In genomic region chr5:122715095-122715494, GRCh38 we compare ENCODE assay signal across 20 cellular contexts. TPM values are rescaled to one million over a fixed set of nuclear protein-coding genes. Genes with fewer than 3 reads are reported as not detected.
DNase-seq lines count a peak whose midpoint lies in the region; ATAC-seq and TF ChIP-seq lines count a peak whose summit lies in the region.
"Had no signal": no experiment of that assay in that cellular context is flagged by ENCODE, and none has a peak within 500 bp of the region (broad histone marks: within the 10 kb centered on the region; RNA-seq: fewer than 3 reads in every experiment).

No MANE protein-coding gene starts in this region.

- peak overlapping the region; percentile 44; the same call in 1 of the 2 replicates for H2AFZ ChIP-seq in GM23338

- H3K4me3 Mint-ChIP-seq in GM23338: no peak overlapping the region
- H3K4me3 Mint-ChIP-seq in activated CD4-positive, alpha-beta T cell treated with anti-CD3 and anti-CD28 coated beads, Interleukin-2, amount 10 ng/mL, durations not matched to agents 24 days and 14 days: no peak overlapping the region
- H3K4me3 Mint-ChIP-seq: dendritic cell treated with granulocyte-macrophage colony-stimulating factor and Interleukin-4, amounts not matched to agents 40 ng/mL and 50 ng/mL, for 4 days; WTC11 had no signal

- H3K9ac ChIP-seq in adipocyte (ENCODE audit: low read length) (no peak overlapping the region), skeletal muscle satellite cell (ENCODE audit: low read depth, low read length) (no peak overlapping the region)

- no peaks in the 10 kb centered on the region for H3K9me3 Mint-ChIP-seq in GM23338
- no peaks in the 10 kb centered on the region for H3K9me3 Mint-ChIP-seq in activated CD4-positive, alpha-beta T cell treated with anti-CD3 and anti-CD28 coated beads, Interleukin-2, amount 10 ng/mL, durations not matched to agents 24 days and 14 days
- H3K9me3 Mint-ChIP-seq: dendritic cell treated with granulocyte-macrophage colony-stimulating factor and Interleukin-4, amounts not matched to agents 40 ng/mL and 50 ng/mL, for 4 days had no signal

- H3K27ac Mint-ChIP-seq in GM23338: no peak overlapping the region
- no peak overlapping the region for H3K27ac Mint-ChIP-seq in activated CD4-positive, alpha-beta T cell treated with anti-CD3 and anti-CD28 coated beads, Interleukin-2, amount 10 ng/mL, durations not matched to agents 24 days and 14 days
- H3K27ac Mint-ChIP-seq: dendritic cell treated with granulocyte-macrophage colony-stimulating factor and Interleukin-4, amounts not matched to agents 40 ng/mL and 50 ng/mL, for 4 days; WTC11 had no signal

- DNase-seq in GM23338 (ENCODE audit: low spot score): no peak
- DNase-seq in adipocyte (ENCODE audit: low read depth): peak; percentile 22
- DNase-seq in foreskin keratinocyte: peak in 1 of 2 donors; percentile 62
- no peak for DNase-seq in effector memory CD4-positive, alpha-beta T cell
- no peak for DNase-seq in activated CD4-positive, alpha-beta T cell treated with anti-CD3 and anti-CD28 coated beads, Interleukin-2, amount 10 ng/mL, durations not matched to agents 24 days and 14 days
- DNase-seq in SIG-M5 (lab: John Stamatoyannopoulos, UW): no peak
- DNase-seq: C1 segment of cervical spinal cord; DMS153; GOT3; lower lobe of right lung; MM.1S; NCI-H2029; Peyer's patch; right cardiac atrium; stimulated activated CD4-positive, alpha-beta T cell treated with anti-CD3 and anti-CD28 coated beads, Interleukin-2, amount 100 ng/mL, for 48 hours had no signal

- H3K4me2 ChIP-seq in GM23338: no peak overlapping the region
- H3K4me2 ChIP-seq in skeletal muscle satellite cell (ENCODE audit: low read length): peak overlapping the region; percentile 4

- TF ChIP-seq CTCF in GM23338 (conservative IDR thresholded peaks at IDR 0.05; ENCODE audit: low read depth in 2 of 2) (no peak), foreskin keratinocyte (conservative IDR thresholded peaks at IDR 0.05) (no peak)

- H3K27ac ChIP-seq in GM23338 (ENCODE audit: low read depth) (no peak overlapping the region), foreskin keratinocyte (peak overlapping the region; percentile 28)
- no peak overlapping the region for H3K27ac ChIP-seq in effector memory CD4-positive, alpha-beta T cell (ENCODE audit: insufficient read depth, low read length, poor library complexity, severe bottlenecking)
- H3K27ac ChIP-seq: esophagus muscularis mucosa, lower lobe of right lung, Peyer's patch, suprapubic skin had no signal

- peaks cover 3% of the 10 kb centered on the region; the same call in 1 of the 2 replicates for H3K9me2 ChIP-seq in GM23338 (ENCODE audit: insufficient read depth)

- ATAC-seq in GM23338: no peak
- ATAC-seq in foreskin keratinocyte: peak; percentile 90
- ATAC-seq: lower lobe of right lung, right cardiac atrium, WTC11 had no signal

- H4K20me1 ChIP-seq in GM23338 (replicated peaks; ENCODE audit: insufficient read depth): no peaks in the 10 kb centered on the region

- H3K36me3 ChIP-seq in GM23338 (ENCODE audit: insufficient read depth): no peaks in the 10 kb centered on the region
- no peaks in the 10 kb centered on the region for H3K36me3 ChIP-seq in adipocyte (ENCODE audit: control insufficient read depth, insufficient read depth, low read length, severe bottlenecking)
- no peaks in the 10 kb centered on the region for H3K36me3 ChIP-seq in skeletal muscle satellite cell (ENCODE audit: insufficient read depth, low read length)
- no peaks in the 10 kb centered on the region for H3K36me3 ChIP-seq in effector memory CD4-positive, alpha-beta T cell (ENCODE audit: control insufficient read depth, insufficient read depth, low read length)
- H3K36me3 ChIP-seq: esophagus muscularis mucosa, lower lobe of right lung, Peyer's patch, suprapubic skin had no signal

- H3K27me3 ChIP-seq in GM23338 (ENCODE audit: insufficient read depth) (no peaks in the 10 kb centered on the region), adipocyte (replicated peaks; ENCODE audit: control insufficient read depth, insufficient read depth, low read length) (no peaks in the 10 kb centered on the region), foreskin keratinocyte (no peaks in the 10 kb centered on the region), skeletal muscle satellite cell (ENCODE audit: control insufficient read depth, insufficient read depth, low read length) (no peaks in the 10 kb centered on the region)
- peaks cover 3% of the 10 kb centered on the region for H3K27me3 ChIP-seq in effector memory CD4-positive, alpha-beta T cell (replicated peaks; ENCODE audit: control insufficient read depth, insufficient read depth, low read length, poor library complexity, severe bottlenecking)
- H3K27me3 ChIP-seq: esophagus muscularis mucosa, Peyer's patch, suprapubic skin had no signal

- H3K4me1 Mint-ChIP-seq in GM23338: no peaks in the 10 kb centered on the region
- no peaks in the 10 kb centered on the region for H3K4me1 Mint-ChIP-seq in activated CD4-positive, alpha-beta T cell treated with anti-CD3 and anti-CD28 coated beads, Interleukin-2, amount 10 ng/mL, durations not matched to agents 24 days and 14 days
- H3K4me1 Mint-ChIP-seq: WTC11 had no signal

- no peaks in the 10 kb centered on the region for H3K4me1 ChIP-seq in GM23338 (ENCODE audit: insufficient read depth)
- H3K4me1 ChIP-seq in adipocyte (ENCODE audit: control insufficient read depth, insufficient read depth, low read length): peaks cover 16% of the 10 kb centered on the region
- H3K4me1 ChIP-seq in foreskin keratinocyte: peaks cover 6% of the 10 kb centered on the region
- H3K4me1 ChIP-seq in skeletal muscle satellite cell (ENCODE audit: control insufficient read depth, insufficient read depth, low read length): peaks cover 7% of the 10 kb centered on the region
- no peaks in the 10 kb centered on the region for H3K4me1 ChIP-seq in effector memory CD4-positive, alpha-beta T cell (ENCODE audit: control insufficient read depth, insufficient read depth, low read length, poor library complexity, severe bottlenecking)
- H3K4me1 ChIP-seq: esophagus muscularis mucosa, lower lobe of right lung, Peyer's patch, suprapubic skin had no signal

- H3K36me3 Mint-ChIP-seq in GM23338 (ENCODE audit: low read depth): no peaks in the 10 kb centered on the region
- no peaks in the 10 kb centered on the region for H3K36me3 Mint-ChIP-seq in activated CD4-positive, alpha-beta T cell treated with anti-CD3 and anti-CD28 coated beads, Interleukin-2, amount 10 ng/mL, durations not matched to agents 24 days and 14 days (ENCODE audit: low read depth)
- H3K36me3 Mint-ChIP-seq: WTC11 had no signal

- H3K9me3 ChIP-seq in adipocyte (ENCODE audit: control insufficient read depth, low read length): no peaks in the 10 kb centered on the region
- H3K9me3 ChIP-seq in skeletal muscle satellite cell (replicated peaks; ENCODE audit: low read length): no peaks in the 10 kb centered on the region
- no peaks in the 10 kb centered on the region for H3K9me3 ChIP-seq in effector memory CD4-positive, alpha-beta T cell (ENCODE audit: control insufficient read depth, low read length)
- H3K9me3 ChIP-seq: esophagus muscularis mucosa, lower lobe of right lung, Peyer's patch, suprapubic skin had no signal

- intact Hi-C loops in activated CD4-positive, alpha-beta T cell treated with anti-CD3 and anti-CD28 coated beads, Interleukin-2, amount 10 ng/mL, durations not matched to agents 24 days and 14 days (cut with micrococcal nuclease): no loop called here

- no peak overlapping the region for H3K4me3 ChIP-seq in GM23338
- peak overlapping the region; percentile 39 for H3K4me3 ChIP-seq in adipocyte (ENCODE audit: low read length)
- no peak overlapping the region for H3K4me3 ChIP-seq in skeletal muscle satellite cell (ENCODE audit: low read length)
- H3K4me3 ChIP-seq in effector memory CD4-positive, alpha-beta T cell (ENCODE audit: insufficient read depth, low read depth, low read length, poor library complexity, severe bottlenecking): no peak overlapping the region
- H3K4me3 ChIP-seq: esophagus muscularis mucosa, lower lobe of right lung, Peyer's patch, suprapubic skin had no signal

- no peaks in the 10 kb centered on the region for H3F3A ChIP-seq in GM23338 (replicated peaks; ENCODE audit: low read depth)

- no peaks in the 10 kb centered on the region for H3K27me3 Mint-ChIP-seq in GM23338 (ENCODE audit: insufficient read depth, low read depth, poor library complexity)
- peaks cover 7% of the 10 kb centered on the region for H3K27me3 Mint-ChIP-seq in activated CD4-positive, alpha-beta T cell treated with anti-CD3 and anti-CD28 coated beads, Interleukin-2, amount 10 ng/mL, durations not matched to agents 24 days and 14 days

- no peaks in the 10 kb centered on the region for H3K79me2 ChIP-seq in GM23338 (replicated peaks; ENCODE audit: insufficient read depth)

TF ChIP-seq in GM23338, 12 proteins besides CTCF, POLR2A, EP300 and RAD21 (continues in another document):
- no peak for TF ChIP-seq JUNB (IDR thresholded peaks at IDR 0.05; ENCODE audit: unreplicated experiment)
- no peak for TF ChIP-seq ZNF114 (CRISPR knock-in tag; IDR thresholded peaks at IDR 0.05)
- TF ChIP-seq POLR2AphosphoS5 (IDR thresholded peaks at IDR 0.05; ENCODE audit: low read depth): no peak
- TF ChIP-seq ETS1 (IDR thresholded peaks at IDR 0.05): no peak

RNA-seq across cellular contexts. Expression of gene SNX2, which starts 59.8 kb away (rescaled TPM):
- 67.8 and 70.2 TPM in 2 replicates for total RNA-seq in GM23338 (2014; rRNA removed; shearing (Covaris generic))
- 37.2 and 50.8 TPM in 2 replicates for polyA plus RNA-seq in GM23338 (2016; fragmentation: Nextera tagmentation; extraction: Ambion mirVana)
- total RNA-seq in foreskin keratinocyte: 50.4 and 54.7 TPM in 2 replicates
- 30.2 and 36.9 TPM in 2 replicates for polyA plus RNA-seq in foreskin keratinocyte
- 59.8 and 64.9 TPM in 2 replicates for total RNA-seq in skeletal muscle satellite cell (2012; rRNA removed)
- 33.8 and 36.5 TPM in 2 replicates for total RNA-seq in activated CD4-positive, alpha-beta T cell treated with anti-CD3 and anti-CD28 coated beads, Interleukin-2, amount 10 ng/mL, durations not matched to agents 24 days and 14 days
